In genomic region chr1:205504311-205505075, GRCh38 we compare ENCODE assay signal across 8 cellular contexts. TPM values are rescaled to one million over a fixed set of nuclear protein-coding genes. Genes with fewer than 3 reads are reported as not detected.
DNase-seq lines count a peak whose midpoint lies in the region; ATAC-seq and TF ChIP-seq lines count a peak whose summit lies in the region.

TSS of gene CDK18 (plus strand) at chr1:205504669. CDS start at chr1:205523168, 18,499 bp downstream.

- H3K79me2 ChIP-seq in hepatocyte: peaks cover 10% of the 10 kb centered on the region

- intact Hi-C loops in psoas muscle (cut with DNase I): no loop called here

- H3K4me3 ChIP-seq in hepatocyte (peak within 1 kb of the TSS; percentile 61), psoas muscle (peak within 1 kb of the TSS; percentile 70)

- ATAC-seq in psoas muscle (peak; percentile 33 to 73 (median 46)), GM21526 (IDR thresholded peaks at IDR 0.05; ENCODE audit: low FRiP score, unreplicated experiment) (no peak), HG02970 (IDR thresholded peaks at IDR 0.05; ENCODE audit: low FRiP score, unreplicated experiment) (no peak)

- peak within 1 kb of the TSS; percentile 91 for H2AFZ ChIP-seq in hepatocyte

- H3K27ac ChIP-seq in KOPT-K1 (ENCODE audit: low read depth, low read length, poor library complexity, severe bottlenecking) (peak within 1 kb of the TSS; percentile 53), hepatocyte (peak within 1 kb of the TSS; percentile 58), psoas muscle (no peak within 1 kb of the TSS)

- H3K9me3 ChIP-seq in KOPT-K1 (ENCODE audit: insufficient read depth, low read length, poor library complexity, severe bottlenecking) (no peaks in the 10 kb centered on the region), hepatocyte (ENCODE audit: low read depth) (no peaks in the 10 kb centered on the region), psoas muscle (no peaks in the 10 kb centered on the region)

- no peak for TF ChIP-seq CTCF in hepatocyte (IDR thresholded peaks at IDR 0.05; ENCODE audit: poor library complexity)
- no peak for TF ChIP-seq CTCF in psoas muscle (IDR thresholded peaks at IDR 0.05)

- H3K27me3 ChIP-seq in hepatocyte (no peaks in the 10 kb centered on the region), psoas muscle (ENCODE audit: insufficient read depth in 3 of 3, low read length in 2 of 3) (peaks cover 0 to 3% (median 0%) of the 10 kb centered on the region in 3 donors)

- peak within 1 kb of the TSS; percentile 98 for H3K4me2 ChIP-seq in hepatocyte

- WGBS in hepatocyte (ENCODE audit: low lambda C conversion rate, missing lambda C conversion rate): 7% methylated on average over 27 of the region's 42 CpGs
- WGBS in psoas muscle, 3 donors: 7 to 8% (median 7%) methylated on average over 41 to 42 of the region's 42 CpGs

- H3K4me1 ChIP-seq in hepatocyte (ENCODE audit: insufficient read depth) (peaks cover 48% of the 10 kb centered on the region), psoas muscle (peaks cover 15% of the 10 kb centered on the region)

- no peaks in the 10 kb centered on the region for H3K9me2 ChIP-seq in hepatocyte (replicated peaks; ENCODE audit: insufficient read depth)

- DNase-seq in CD1c-positive myeloid dendritic cell (ENCODE audit: extremely low spot score) (peak; percentile 82), RPMI7951 (ENCODE audit: low read depth) (peak; percentile 50), anterior cingulate cortex (lab: John Stamatoyannopoulos, UW) (peak in 54 of 58 donors; percentile 40 to 95 (median 84)), hepatocyte (ENCODE audit: low spot score) (peak; percentile 81), psoas muscle (peak; percentile 56 to 74)

- no peaks in the 10 kb centered on the region for H4K20me1 ChIP-seq in hepatocyte (ENCODE audit: insufficient read depth, poor library complexity, severe bottlenecking)

- H3K36me3 ChIP-seq in KOPT-K1 (ENCODE audit: insufficient read depth, low read length): no peaks in the 10 kb centered on the region
- no peaks in the 10 kb centered on the region for H3K36me3 ChIP-seq in hepatocyte (replicated peaks; ENCODE audit: insufficient read depth, low read depth)
- no peaks in the 10 kb centered on the region for H3K36me3 ChIP-seq in psoas muscle (ENCODE audit: insufficient read depth in 1 of 2, low read depth in 1 of 2)

RNA-seq across cellular contexts. Expression of gene CDK18, which starts in this region (rescaled TPM):
- under 0.01 and 0.36 TPM in 2 replicates for total RNA-seq in RPMI7951 (2014; rRNA removed; shearing (Covaris generic))
- total RNA-seq in hepatocyte: 4.5 and 8.0 TPM in 2 replicates
- 16.7 and 20.0 TPM in 2 replicates for polyA plus RNA-seq in hepatocyte
- 10 to 100 TPM in 1 of 4 donors, 1 to 10 TPM in 3; 3.9 to 11.9 (median 6.0) TPM for total RNA-seq in psoas muscle
- polyA plus RNA-seq in psoas muscle: 1 to 10 TPM; 1.5 to 2.1 (median 1.6) TPM

Comparison
In these comparisons a context has a peak if more than half of its experiments do, and no peak if none do; other contexts are left out.
1. Peak in DNase-seq in RPMI7951; RNA of the gene not detected or under 1 TPM.
2. ATAC-seq: peak in psoas muscle (4 of 4); none in GM21526 (single experiment) and HG02970 (single experiment).
3. Peak in every context shown above with its lines, with median percentiles within 50 percentile points of each other: DNase-seq.